15 cellular contexts compared by ENCODE assay signal in the genomic region with DNA sequence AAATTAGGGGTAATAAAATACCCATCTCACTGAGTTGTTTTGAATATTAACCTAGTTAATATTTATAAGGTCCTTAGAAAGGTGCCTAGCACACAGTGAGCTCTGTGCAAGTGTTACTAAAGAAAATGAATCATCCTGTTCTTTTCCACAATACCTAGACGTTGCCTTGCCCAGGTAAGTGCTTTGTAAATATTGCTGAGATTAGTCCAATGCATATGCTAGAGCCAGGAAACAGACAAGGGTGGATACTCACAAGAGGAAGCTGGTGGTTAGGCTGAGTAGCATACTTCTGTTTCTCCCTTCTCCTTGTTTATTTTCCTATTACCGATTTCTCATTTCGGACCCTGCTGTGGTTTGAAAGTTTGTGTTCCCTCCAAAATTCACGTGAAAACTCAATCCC. TPM values are rescaled to one million over a fixed set of nuclear protein-coding genes. Genes with fewer than 3 reads are reported as not detected.
A peak's percentile ranks its signal among the peaks of the same experiment; 100 is the strongest.
DNase-seq lines count a peak whose midpoint lies in the region; ATAC-seq, FAIRE-seq and TF ChIP-seq lines count a peak whose summit lies in the region.
"Had no signal": no experiment of that assay in that cellular context is flagged by ENCODE, and none has a peak within 500 bp of the region (broad histone marks: within the 10 kb centered on the region; RNA-seq: fewer than 3 reads in every experiment).

No MANE protein-coding gene starts in this region.

- no peaks in the 10 kb centered on the region for H3K36me3 ChIP-seq in colonic mucosa
- no peaks in the 10 kb centered on the region for H3K36me3 ChIP-seq in small intestine (ENCODE audit: control insufficient read depth in 2 of 2, insufficient read depth in 2 of 2, low read length in 2 of 2)

- no peak for TF ChIP-seq CTCF in colonic mucosa (IDR thresholded peaks at IDR 0.05)

- no peak for ATAC-seq in GM21825 (IDR thresholded peaks at IDR 0.05; ENCODE audit: unreplicated experiment)
- ATAC-seq in GM18517 (IDR thresholded peaks at IDR 0.05; ENCODE audit: unreplicated experiment), result no peak
- no peak for ATAC-seq in HG02970 (IDR thresholded peaks at IDR 0.05; ENCODE audit: low FRiP score, unreplicated experiment)
- ATAC-seq: Panc1 had no signal

- peak overlapping the region; percentile 79 for H3K27ac ChIP-seq in colonic mucosa
- peak overlapping the region; percentile 75 to 95 for H3K27ac ChIP-seq in small intestine (ENCODE audit: low read depth in 1 of 2, low read length in 1 of 2)
- H3K27ac ChIP-seq: HL-60 had no signal

- H3K4me1 ChIP-seq in colonic mucosa (peaks cover 8% of the 10 kb centered on the region), small intestine (ENCODE audit: control insufficient read depth in 2 of 2, insufficient read depth in 1 of 2, low read depth in 1 of 2, low read length in 1 of 2) (peaks cover 4 to 7% of the 10 kb centered on the region in 2 donors)

- no peak overlapping the region for H3K9ac ChIP-seq in colonic mucosa (ENCODE audit: low read depth in 2 of 2, low read length in 2 of 2)

- H3K27me3 ChIP-seq in colonic mucosa (no peaks in the 10 kb centered on the region), small intestine (ENCODE audit: control insufficient read depth in 2 of 2, insufficient read depth in 2 of 2, low read length in 2 of 2) (no peaks in the 10 kb centered on the region)

- H3K4me3 ChIP-seq in colonic mucosa (no peak overlapping the region), small intestine (ENCODE audit: low read depth in 1 of 2, low read length in 2 of 2) (no peak overlapping the region)

- intact Hi-C loops in colonic mucosa (cut with DNase I), result no loop called here

- H3K9me3 ChIP-seq in colonic mucosa, result no peaks in the 10 kb centered on the region
- no peaks in the 10 kb centered on the region for H3K9me3 ChIP-seq in small intestine (ENCODE audit: control insufficient read depth, low read depth)

- WGBS in small intestine, 3 donors, result 10 to 25% (median 11%) methylated on average over 4 of the region's 4 CpGs

- DNase-seq in Kasumi-1 (lab: John Stamatoyannopoulos, UW) (peak; percentile 62 to 76), NCI-H526 (lab: John Stamatoyannopoulos, UW) (peak; percentile 64 to 70), colonic mucosa (peak; percentile 42), small intestine (peak; percentile 89)
- no peak for DNase-seq in stimulated activated CD8-positive, alpha-beta memory T cell treated with anti-CD3 and anti-CD28 coated beads, Interleukin-4, amount 100 ng/mL, for 48 hours
- DNase-seq: activated CD8-positive, alpha-beta memory T cell treated with anti-CD3 and anti-CD28 coated beads for 24 hours; COR-L47; MM.1S; naive B cell; T1000 had no signal

- FAIRE-seq in small intestine (lab: Jason Lieb, UNC), result no peak

RNA-seq across cellular contexts. Expression of a gene that starts 58.1 kb away (rescaled TPM):
- 10 to 100 TPM; 19.0 to 23.9 TPM for total RNA-seq in colonic mucosa
- polyA plus RNA-seq in small intestine, result 10 to 100 TPM; 12.2 to 19.5 (median 18.8) TPM
